ENCODE assay signal across 11 cellular contexts in the genomic region with DNA sequence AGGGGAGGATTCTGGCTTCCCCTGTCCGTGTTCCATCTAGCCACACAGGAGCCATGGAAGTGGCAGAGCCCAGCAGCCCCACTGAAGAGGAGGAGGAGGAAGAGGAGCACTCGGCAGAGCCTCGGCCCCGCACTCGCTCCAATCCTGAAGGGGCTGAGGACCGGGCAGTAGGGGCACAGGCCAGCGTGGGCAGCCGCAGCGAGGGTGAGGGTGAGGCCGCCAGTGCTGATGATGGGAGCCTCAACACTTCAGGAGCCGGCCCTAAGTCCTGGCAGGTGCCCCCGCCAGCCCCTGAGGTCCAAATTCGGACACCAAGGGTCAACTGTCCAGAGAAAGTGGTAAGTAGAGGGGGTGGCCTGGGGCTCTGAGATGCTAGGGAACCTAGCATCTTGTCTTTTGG. TPM values are rescaled to one million over a fixed set of nuclear protein-coding genes. Genes with fewer than 3 reads are reported as not detected.
DNase-seq lines count a peak whose midpoint lies in the region; ATAC-seq and TF ChIP-seq lines count a peak whose summit lies in the region.
"Had no signal": no experiment of that assay in that cellular context is flagged by ENCODE, and none has a peak within 500 bp of the region (broad histone marks: within the 10 kb centered on the region; RNA-seq: fewer than 3 reads in every experiment).

No MANE protein-coding gene starts in this region.

- no peak overlapping the region for H2AFZ ChIP-seq in mammary epithelial cell (ENCODE audit: low read depth, low read length)

- no peaks in the 10 kb centered on the region for H3K9me3 ChIP-seq in mammary epithelial cell (replicated peaks; ENCODE audit: insufficient read depth, low read length)
- H3K9me3 ChIP-seq in HAP-1: no peaks in the 10 kb centered on the region

- peak overlapping the region; percentile 84 for H3K4me3 Mint-ChIP-seq in MCF 10A (ENCODE audit: unreplicated experiment)
- peak overlapping the region; percentile 71 to 83 for H3K4me3 Mint-ChIP-seq in effector memory CD8-positive, alpha-beta T cell
- H3K4me3 Mint-ChIP-seq in stimulated activated naive B cell treated with anti-CD40 and anti-IgM and Interleukin-4, amounts not matched to agents 10 μg/mL and 1 μg/mL and 100 μg/mL, for 72 hours: peak overlapping the region; percentile 85

- in situ Hi-C loops in mammary epithelial cell (cut with MboI; ENCODE audit: low sequenced_read_pairs in 2 of 2) (no loop called here), HAP-1 (cut with MboI; ENCODE audit: low sequenced_read_pairs) (no loop called here)

- CTCF ChIA-PET in MCF 10A (lab: Yijun Ruan, JAX): no interaction called here
- CTCF ChIA-PET in mammary epithelial cell (lab: Charles Lee; ENCODE audit: low non-redundant PET): no interaction called here
- CTCF ChIA-PET in RWPE1 (lab: Yijun Ruan, JAX): interaction anchor here (0.6 kb wide), 1 partner anchor 47 kb away, joined by 3 read pairs; no protein-coding TSS in a partner anchor

- DNase-seq in MCF 10A (ENCODE audit: unreplicated experiment) (no peak), mammary epithelial cell (no peak), RWPE1 (ENCODE audit: low spot score) (no peak), foreskin keratinocyte (no peak), HAP-1 (ENCODE audit: low spot score in 2 of 2) (no peak), HPDE6-E6E7 (ENCODE audit: extremely low spot score) (no peak)
- DNase-seq in effector memory CD8-positive, alpha-beta T cell: no peak
- DNase-seq in stimulated activated naive B cell treated with anti-CD40 and anti-IgM and Interleukin-4, amounts not matched to agents 10 μg/mL and 1 μg/mL and 100 μg/mL, for 72 hours: no peak
- DNase-seq: activated CD8-positive, alpha-beta memory T cell treated with anti-CD3 and anti-CD28 coated beads for 24 hours; C1 segment of cervical spinal cord; T-helper 1 cell had no signal

- H3K27me3 ChIP-seq in mammary epithelial cell (ENCODE audit: insufficient read depth, low read length): no peaks in the 10 kb centered on the region
- H3K27me3 ChIP-seq in foreskin keratinocyte: no peaks in the 10 kb centered on the region
- no peaks in the 10 kb centered on the region for H3K27me3 ChIP-seq in HAP-1 (ENCODE audit: low read depth)

- H3K36me3 ChIP-seq in mammary epithelial cell (ENCODE audit: insufficient read depth, low read length): no peaks in the 10 kb centered on the region
- peaks cover 30% of the 10 kb centered on the region for H3K36me3 ChIP-seq in HAP-1 (replicated peaks)

- dilution Hi-C loops in mammary epithelial cell (cut with HindIII; ENCODE audit: low sequenced_read_pairs): no loop called here

- H3K4me1 ChIP-seq in mammary epithelial cell (ENCODE audit: insufficient read depth, low read length) (peaks cover 9% of the 10 kb centered on the region), foreskin keratinocyte (no peaks in the 10 kb centered on the region), HAP-1 (peaks cover 4% of the 10 kb centered on the region; the same call in 1 of the 2 replicates)

- no peak for ATAC-seq in effector memory CD8-positive, alpha-beta T cell (replicated peaks)
- no peak for ATAC-seq in stimulated activated naive B cell treated with anti-CD40 and anti-IgM and Interleukin-4, amounts not matched to agents 10 μg/mL and 1 μg/mL and 100 μg/mL, for 72 hours (replicated peaks)
- ATAC-seq in foreskin keratinocyte: no peak

- H3K36me3 Mint-ChIP-seq in MCF 10A (ENCODE audit: insufficient read depth, unreplicated experiment): peaks cover 50% of the 10 kb centered on the region
- H3K36me3 Mint-ChIP-seq in effector memory CD8-positive, alpha-beta T cell (ENCODE audit: insufficient read depth): peaks cover 52% of the 10 kb centered on the region
- H3K36me3 Mint-ChIP-seq in stimulated activated naive B cell treated with anti-CD40 and anti-IgM and Interleukin-4, amounts not matched to agents 10 μg/mL and 1 μg/mL and 100 μg/mL, for 72 hours: peaks cover 11 to 17% of the 10 kb centered on the region in 2 donors

- BruUV-seq in MCF 10A (replicated peaks; lab: Mats Ljungman, UMichigan) (no TSS peak), mammary epithelial cell (replicated peaks; lab: Mats Ljungman, UMichigan) (no TSS peak)

- no peaks in the 10 kb centered on the region for H4K20me1 ChIP-seq in mammary epithelial cell (ENCODE audit: insufficient read depth, low read length)

- TF ChIP-seq CTCF in MCF 10A (IDR thresholded peaks at IDR 0.05; ENCODE audit: unreplicated experiment) (no peak), mammary epithelial cell (conservative IDR thresholded peaks at IDR 0.05 in 1 of 2, IDR thresholded peaks at IDR 0.05 in 1 of 2; ENCODE audit: extremely low read depth in 1 of 2, insufficient read depth in 1 of 2, low read depth in 1 of 2, low read length in 2 of 2) (no peak), RWPE1 (conservative IDR thresholded peaks at IDR 0.05; ENCODE audit: low read depth) (no peak), foreskin keratinocyte (conservative IDR thresholded peaks at IDR 0.05) (no peak)

- no peak overlapping the region for H3K27ac Mint-ChIP-seq in MCF 10A (ENCODE audit: low read depth, unreplicated experiment)
- no peak overlapping the region for H3K27ac Mint-ChIP-seq in effector memory CD8-positive, alpha-beta T cell
- H3K27ac Mint-ChIP-seq in stimulated activated naive B cell treated with anti-CD40 and anti-IgM and Interleukin-4, amounts not matched to agents 10 μg/mL and 1 μg/mL and 100 μg/mL, for 72 hours: peak overlapping the region; percentile 39

- no peak overlapping the region for H3K9ac ChIP-seq in mammary epithelial cell (ENCODE audit: insufficient read depth, low read length)

- peaks cover 6% of the 10 kb centered on the region for H3K4me1 Mint-ChIP-seq in MCF 10A (ENCODE audit: insufficient read depth, unreplicated experiment)
- H3K4me1 Mint-ChIP-seq in effector memory CD8-positive, alpha-beta T cell (ENCODE audit: low read depth in 2 of 2): peaks cover 13% of the 10 kb centered on the region in 2 donors
- peaks cover 7 to 12% of the 10 kb centered on the region in 2 donors for H3K4me1 Mint-ChIP-seq in stimulated activated naive B cell treated with anti-CD40 and anti-IgM and Interleukin-4, amounts not matched to agents 10 μg/mL and 1 μg/mL and 100 μg/mL, for 72 hours

- no peak overlapping the region for H3K27ac ChIP-seq in mammary epithelial cell (ENCODE audit: insufficient read depth, low read depth, low read length)
- peak overlapping the region; percentile 74 for H3K27ac ChIP-seq in RWPE1
- no peak overlapping the region for H3K27ac ChIP-seq in foreskin keratinocyte

- H3K79me2 ChIP-seq in mammary epithelial cell (ENCODE audit: insufficient read depth, low read length): peaks cover 17% of the 10 kb centered on the region

- peaks cover 7% of the 10 kb centered on the region for H3K9me3 Mint-ChIP-seq in MCF 10A (ENCODE audit: unreplicated experiment)
- H3K9me3 Mint-ChIP-seq in effector memory CD8-positive, alpha-beta T cell: no peaks in the 10 kb centered on the region
- H3K9me3 Mint-ChIP-seq in stimulated activated naive B cell treated with anti-CD40 and anti-IgM and Interleukin-4, amounts not matched to agents 10 μg/mL and 1 μg/mL and 100 μg/mL, for 72 hours: no peaks in the 10 kb centered on the region

- POLR2A ChIA-PET in MCF 10A (lab: Yijun Ruan, JAX) (interaction anchor here (0.7 to 2.3 kb wide), 4 partner anchors 20 to 609 kb away, joined by 3 to 21 read pairs (median 5); no protein-coding TSS in a partner anchor), RWPE1 (lab: Yijun Ruan, JAX; ENCODE audit: low non-redundant PET) (no interaction called here)

- H3K4me3 ChIP-seq in mammary epithelial cell (replicated peaks in 1 of 3; ENCODE audit: insufficient read depth in 1 of 3, low read depth in 2 of 3, low read length in 3 of 3) (no peak overlapping the region), HAP-1 (no peak overlapping the region)

- H3K4me2 ChIP-seq in mammary epithelial cell (ENCODE audit: insufficient read depth, low read depth, low read length): no peak overlapping the region

- 97% methylated on average over 9 of the region's 13 CpGs for WGBS in mammary epithelial cell (ENCODE audit: low coverage, missing lambda C conversion rate)

- H3K27me3 Mint-ChIP-seq in MCF 10A (ENCODE audit: insufficient read depth, unreplicated experiment): no peaks in the 10 kb centered on the region
- no peaks in the 10 kb centered on the region for H3K27me3 Mint-ChIP-seq in effector memory CD8-positive, alpha-beta T cell
- H3K27me3 Mint-ChIP-seq in stimulated activated naive B cell treated with anti-CD40 and anti-IgM and Interleukin-4, amounts not matched to agents 10 μg/mL and 1 μg/mL and 100 μg/mL, for 72 hours: no peaks in the 10 kb centered on the region

- intact Hi-C loops in MCF 10A (cut with micrococcal nuclease): no loop called here
- intact Hi-C loops in mammary epithelial cell (cut with micrococcal nuclease): no loop called here

RNA-seq across cellular contexts. Expression of a gene that starts 1.5 kb away (rescaled TPM):
- 96.1 and 104 TPM in 2 replicates for total RNA-seq in MCF 10A (2022)
- total RNA-seq in mammary epithelial cell: 10 to 100 TPM; 59.0 to 70.7 TPM
- 94.5 TPM for polyA plus RNA-seq in mammary epithelial cell
- 26.3 TPM for polyA minus RNA-seq in mammary epithelial cell
- 95.7 and 95.9 TPM in 2 replicates for total RNA-seq in foreskin keratinocyte
- polyA plus RNA-seq in foreskin keratinocyte: 119 and 122 TPM in 2 replicates

RNA-seq across cellular contexts. Expression of a gene that starts 4.2 kb away (rescaled TPM):
- not detected in 2 replicates for total RNA-seq in MCF 10A (2022)
- not detected for total RNA-seq in mammary epithelial cell
- polyA plus RNA-seq in mammary epithelial cell: not detected
- polyA minus RNA-seq in mammary epithelial cell: not detected
- not detected in 2 replicates for total RNA-seq in foreskin keratinocyte
- polyA plus RNA-seq in foreskin keratinocyte: 0.04 TPM in 1 of 2 replicates, not detected in the other

RNA-seq across cellular contexts. Expression of a gene that starts 12.9 kb away (rescaled TPM):
- total RNA-seq in MCF 10A (2022): 0.16 and 1.0 TPM in 2 replicates
- under 1 TPM; 0.47 to 0.50 TPM for total RNA-seq in mammary epithelial cell
- polyA plus RNA-seq in mammary epithelial cell: 0.24 TPM
- polyA minus RNA-seq in mammary epithelial cell: not detected
- 2.1 and 2.7 TPM in 2 replicates for total RNA-seq in foreskin keratinocyte
- 1.9 and 2.6 TPM in 2 replicates for polyA plus RNA-seq in foreskin keratinocyte

RNA-seq across cellular contexts. Expression of a gene that starts 23.0 kb away (rescaled TPM):
- total RNA-seq in MCF 10A (2022): 32.8 and 36.3 TPM in 2 replicates
- 10 to 100 TPM; 41.1 to 48.8 TPM for total RNA-seq in mammary epithelial cell
- 25.3 TPM for polyA plus RNA-seq in mammary epithelial cell
- 15.9 TPM for polyA minus RNA-seq in mammary epithelial cell
- 30.2 and 35.3 TPM in 2 replicates for total RNA-seq in foreskin keratinocyte
- polyA plus RNA-seq in foreskin keratinocyte: 37.9 and 41.6 TPM in 2 replicates

RNA-seq across cellular contexts. Expression of a gene that starts 34.5 kb away (rescaled TPM):
- total RNA-seq in MCF 10A (2022): 4.1 and 6.4 TPM in 2 replicates
- 10 to 100 TPM in 1 of 2 donors, 1 to 10 TPM in 1; 8.5 to 29.3 TPM for total RNA-seq in mammary epithelial cell
- polyA plus RNA-seq in mammary epithelial cell: 3.6 TPM
- polyA minus RNA-seq in mammary epithelial cell: 1.1 TPM
- total RNA-seq in foreskin keratinocyte: 12.6 and 16.0 TPM in 2 replicates
- polyA plus RNA-seq in foreskin keratinocyte: 14.4 and 17.6 TPM in 2 replicates
